8 cellular contexts compared by ENCODE assay signal in genomic region chr16:88815901-88816589, GRCh38. TPM values are rescaled to one million over a fixed set of nuclear protein-coding genes. Genes with fewer than 3 reads are reported as not detected.
DNase-seq lines count a peak whose midpoint lies in the region; ATAC-seq, FAIRE-seq and TF ChIP-seq lines count a peak whose summit lies in the region.

No MANE protein-coding gene starts in this region.

- no peak overlapping the region for H2BK20ac ChIP-seq in H1 (ENCODE audit: low read length)

- TF ChIP-seq EP300 in H1 (IDR thresholded peaks at IDR 0.05; ENCODE audit: borderline replicate concordance in 1 of 2, low read depth in 2 of 2, low read length in 2 of 2), result no peak

- ATAC-seq in activated B cell treated with CpG ODN at 0.5 μM for 24 hours (ENCODE audit: low read depth) (peak; percentile 43), HG02610 (IDR thresholded peaks at IDR 0.05; ENCODE audit: unreplicated experiment) (no peak), HG03342 (IDR thresholded peaks at IDR 0.05; ENCODE audit: unreplicated experiment) (no peak)

- DNase-seq in G401 (ENCODE audit: low spot score), result peak; percentile 50
- DNase-seq in Kasumi-1 (lab: John Stamatoyannopoulos, UW), result peak; percentile 10 to 19
- DNase-seq in activated B cell treated with CpG ODN at 0.5 μM for 24 hours, result peak; percentile 66
- DNase-seq in H1 (ENCODE audit: low read depth in 1 of 2, low spot score in 2 of 2), result peak in 1 of 2 experiments; percentile 91
- peak; percentile 36 for DNase-seq in progenitor cell of endocrine pancreas (ENCODE audit: low spot score, unreplicated experiment)
- no peak for DNase-seq in SKM-1 treated with dmso at 0.1 percent for 144 hours (lab: John Stamatoyannopoulos, UW; ENCODE audit: unreplicated experiment)

- H4K91ac ChIP-seq in H1 (replicated peaks; ENCODE audit: insufficient read length, low read length), result no peak overlapping the region

- no peak for TF ChIP-seq POLR2A in H1 (IDR thresholded peaks at IDR 0.05; ENCODE audit: control extremely low read depth in 1 of 2, low read depth in 2 of 2, low read length in 2 of 2)

- H4K20me1 ChIP-seq in H1 (replicated peaks in 1 of 2; ENCODE audit: control insufficient read depth in 1 of 2, insufficient read depth in 2 of 2, low read length in 2 of 2), result peaks cover 0 to 3% of the 10 kb centered on the region in 2 experiments

- H3K36me3 ChIP-seq in H1 (ENCODE audit: control insufficient read depth in 2 of 4, insufficient read depth in 4 of 4, low read length in 3 of 4), result no peaks in the 10 kb centered on the region

- in situ Hi-C loops in G401 (cut with HindIII; ENCODE audit: low sequenced_read_pairs), result no loop called here

- no peaks in the 10 kb centered on the region for H3K9me3 ChIP-seq in H1 (ENCODE audit: insufficient read depth in 2 of 2, low read depth in 1 of 2, low read length in 1 of 2)

- no peak overlapping the region for H4K5ac ChIP-seq in H1 (ENCODE audit: insufficient read length, low read depth, low read length)

- peak; percentile 92 for TF ChIP-seq RAD21 in H1 (IDR thresholded peaks at IDR 0.05 in 1 of 2, conservative IDR thresholded peaks at IDR 0.05 in 1 of 2; ENCODE audit: low read depth in 2 of 2, low read length in 2 of 2)

- H3K4me1 ChIP-seq in H1 (replicated peaks in 1 of 4; ENCODE audit: control insufficient read depth in 3 of 4, insufficient read depth in 4 of 4, low read length in 3 of 4), result peaks cover 0 to 4% (median 0%) of the 10 kb centered on the region in 4 experiments; a peak in 2 of 7 replicates

- H3K27ac ChIP-seq in H1 (ENCODE audit: low read depth, low read length), result no peak overlapping the region

- H2BK120ac ChIP-seq in H1 (replicated peaks; ENCODE audit: low read depth, low read length), result no peak overlapping the region

- intact Hi-C loops in activated B cell treated with CpG ODN at 0.5 μM for 24 hours (cut with micrococcal nuclease), result loop anchor here (1.0 to 10.0 kb wide), 5 partner anchors 41 to 689 kb away; partner anchors contain the start of genes SPG7 and TRAPPC2L

- no peaks in the 10 kb centered on the region for H3K79me1 ChIP-seq in H1 (ENCODE audit: low read depth, low read length)

- H3K23ac ChIP-seq in H1 (ENCODE audit: insufficient read length), result no peak overlapping the region

- no peaks in the 10 kb centered on the region for H3K27me3 ChIP-seq in H1 (replicated peaks in 1 of 4; ENCODE audit: control insufficient read depth in 3 of 4, extremely low read depth in 1 of 4, insufficient read depth in 3 of 4, low read length in 3 of 4)

- no peak overlapping the region for H2AK5ac ChIP-seq in H1 (ENCODE audit: low read depth, low read length)

- H3K27me3 Mint-ChIP-seq in activated B cell treated with CpG ODN at 0.5 μM for 24 hours (no peaks in the 10 kb centered on the region), progenitor cell of endocrine pancreas (no peaks in the 10 kb centered on the region)

- H3K9me3 Mint-ChIP-seq in activated B cell treated with CpG ODN at 0.5 μM for 24 hours (no peaks in the 10 kb centered on the region), progenitor cell of endocrine pancreas (ENCODE audit: low read depth) (no peaks in the 10 kb centered on the region)

- no peak overlapping the region for H2BK12ac ChIP-seq in H1 (ENCODE audit: low read depth, low read length)

- H3K56ac ChIP-seq in H1 (replicated peaks; ENCODE audit: insufficient read length, low read depth, low read length), result no peak overlapping the region

- no peak overlapping the region for H2BK15ac ChIP-seq in H1 (ENCODE audit: low read length)

- H2AFZ ChIP-seq in H1 (ENCODE audit: low read length), result no peak overlapping the region

- CTCF ChIA-PET in activated B cell treated with CpG ODN at 0.5 μM for 24 hours (lab: Charles Lee) (interaction anchor here (0.9 to 2.5 kb wide), 4 partner anchors 17 to 402 kb away, joined by 3 to 14 read pairs (median 7); partner anchors contain the start of gene ZNF778), H1 (lab: Charles Lee; ENCODE audit: partially characterized antibody) (interaction anchor here (0.6 to 5.7 kb wide), 30 partner anchors 10 to 409 kb away, joined by 3 to 29 read pairs (median 4); partner anchors contain the start of genes GALNS and TRAPPC2L)

- peaks cover 4% of the 10 kb centered on the region; the same call in 1 of the 2 replicates for H3K23me2 ChIP-seq in H1 (ENCODE audit: low read depth, low read length)

- no peak overlapping the region for H4K8ac ChIP-seq in H1 (ENCODE audit: extremely low read depth, insufficient read depth, low read length)

- H2BK5ac ChIP-seq in H1 (ENCODE audit: low read depth, low read length), result peak overlapping the region; percentile 54; the same call in 1 of the 2 replicates

- no peak overlapping the region for H3K27ac Mint-ChIP-seq in activated B cell treated with CpG ODN at 0.5 μM for 24 hours
- H3K27ac Mint-ChIP-seq in progenitor cell of endocrine pancreas, result no peak overlapping the region

- POLR2A ChIA-PET in activated B cell treated with CpG ODN at 0.5 μM for 24 hours (lab: Charles Lee), result interaction anchor here (0.6 kb wide), 1 partner anchor 425 kb away, joined by 3 read pairs; no protein-coding TSS in a partner anchor
- POLR2A ChIA-PET in H1 (lab: Charles Lee; ENCODE audit: partially characterized antibody), result interaction anchor here (1.1 to 9.0 kb wide), 3 partner anchors 6 to 37 kb away, joined by 3 to 77 read pairs (median 3); partner anchors contain the start of gene APRT

- no peak overlapping the region for H3K4me2 ChIP-seq in H1 (ENCODE audit: insufficient read depth in 1 of 2, low read depth in 2 of 2, low read length in 2 of 2)

- H3K9ac ChIP-seq in H1 (replicated peaks in 1 of 4; ENCODE audit: extremely low read depth in 1 of 4, low read depth in 3 of 4, low read length in 3 of 4), result no peak overlapping the region

- H3K18ac ChIP-seq in H1 (ENCODE audit: extremely low read depth, low read length), result no peak overlapping the region

- H3K4ac ChIP-seq in H1 (replicated peaks; ENCODE audit: insufficient read length, low read depth, low read length), result no peak overlapping the region

- WGBS in H1 (ENCODE audit: extremely low coverage in 1 of 2, insufficient coverage in 1 of 2, insufficient read length in 1 of 2, insufficient replicate concordance in 2 of 2, low coverage in 1 of 2, low lambda C conversion rate in 2 of 2, missing lambda C conversion rate in 1 of 2), 2 experiments, result 74% methylated on average over 16 of the region's 19 CpGs; no CpG with 5 or more reads in 1 of the 2 experiments

- no peak for FAIRE-seq in H1 (lab: Jason Lieb, UNC)

- H3K36me3 Mint-ChIP-seq in activated B cell treated with CpG ODN at 0.5 μM for 24 hours (ENCODE audit: low read depth), result no peaks in the 10 kb centered on the region
- H3K36me3 Mint-ChIP-seq in progenitor cell of endocrine pancreas (ENCODE audit: insufficient read depth), result no peaks in the 10 kb centered on the region

- H3K14ac ChIP-seq in H1 (ENCODE audit: insufficient read length), result no peak overlapping the region

- no peak overlapping the region for H3K4me3 ChIP-seq in H1 (ENCODE audit: extremely low read depth in 1 of 4, insufficient read depth in 2 of 4, low read depth in 3 of 4, low read length in 4 of 4)

- H3K79me2 ChIP-seq in H1 (ENCODE audit: control insufficient read depth in 1 of 2, insufficient read depth in 2 of 2, low read length in 2 of 2), result peaks cover 0 to 4% of the 10 kb centered on the region in 2 experiments; a peak in 2 of 4 replicates

- TF ChIP-seq CTCF in activated B cell treated with CpG ODN at 0.5 μM for 24 hours (IDR thresholded peaks at IDR 0.05), result no peak
- peak in 2 of 3 experiments; percentile 85 to 92; a peak in 3 of 4 replicates for TF ChIP-seq CTCF in H1 (IDR thresholded peaks at IDR 0.05; ENCODE audit: control extremely low read depth in 1 of 3, insufficient read depth in 1 of 3, low read depth in 1 of 3, low read length in 3 of 3)
- peak; percentile 73 for TF ChIP-seq CTCF in progenitor cell of endocrine pancreas (IDR thresholded peaks at IDR 0.05; ENCODE audit: unreplicated experiment)

- H3K4me3 Mint-ChIP-seq in activated B cell treated with CpG ODN at 0.5 μM for 24 hours (no peak overlapping the region), progenitor cell of endocrine pancreas (ENCODE audit: low read depth) (no peak overlapping the region)

- H3K4me1 Mint-ChIP-seq in activated B cell treated with CpG ODN at 0.5 μM for 24 hours (peaks cover 6% of the 10 kb centered on the region), progenitor cell of endocrine pancreas (ENCODE audit: low read depth) (no peaks in the 10 kb centered on the region)

RNA-seq across cellular contexts. Expression of gene APRT, which starts 4.3 kb away (rescaled TPM):
- 266 and 349 TPM in 2 replicates for total RNA-seq in G401 (2014; rRNA removed; shearing (Covaris generic))
- total RNA-seq in activated B cell treated with CpG ODN at 0.5 μM for 24 hours, result 198 and 209 TPM in 2 replicates
- total RNA-seq in H1 (2021; fragmentation: NEBNext Ultra II Directional; extraction: Animal tissue kit (Norgen Biotek cat#: 25700)), result 221 and 244 TPM in 2 replicates
- 267 and 272 TPM in 2 replicates for polyA plus RNA-seq in H1 (2011; rRNA removed)
- 183 TPM for polyA plus RNA-seq in H1 (2011; cell fraction: cytosol; rRNA removed)
- 229 TPM for polyA plus RNA-seq in H1 (2011; cell fraction: nucleus; rRNA removed)
- polyA plus RNA-seq in H1 (2012, experiment 1 of 2), result 277 to 336 TPM (median 307 TPM) in 4 replicates
- 319 TPM for polyA plus RNA-seq in H1 (2012, experiment 2 of 2)
- 268 TPM for polyA plus RNA-seq in H1 (2013, experiment 1 of 2)
- polyA plus RNA-seq in H1 (2013, experiment 2 of 2), result 292 TPM
- 35.1 and 46.4 TPM in 2 replicates for polyA minus RNA-seq in H1 (2011; rRNA and poly(A)+ RNA removed)
- 153 TPM for polyA minus RNA-seq in H1 (2011; cell fraction: cytosol; rRNA and poly(A)+ RNA removed)
- 113 TPM for polyA minus RNA-seq in H1 (2011; cell fraction: nucleus; rRNA and poly(A)+ RNA removed)
- 100 and 115 TPM in 2 replicates for total RNA-seq in progenitor cell of endocrine pancreas

RNA-seq across cellular contexts. Expression of gene CDT1, which starts 12.5 kb away (rescaled TPM):
- 32.8 and 36.6 TPM in 2 replicates for total RNA-seq in G401 (2014; rRNA removed; shearing (Covaris generic))
- total RNA-seq in activated B cell treated with CpG ODN at 0.5 μM for 24 hours, result 4.3 and 5.5 TPM in 2 replicates
- 95.4 and 96.5 TPM in 2 replicates for total RNA-seq in H1 (2021; fragmentation: NEBNext Ultra II Directional; extraction: Animal tissue kit (Norgen Biotek cat#: 25700))
- 76.7 and 141 TPM in 2 replicates for polyA plus RNA-seq in H1 (2011; rRNA removed)
- polyA plus RNA-seq in H1 (2011; cell fraction: cytosol; rRNA removed), result 58.9 TPM
- 87.0 TPM for polyA plus RNA-seq in H1 (2011; cell fraction: nucleus; rRNA removed)
- polyA plus RNA-seq in H1 (2012, experiment 1 of 2), result 38.0 to 88.5 TPM (median 80.4 TPM) in 4 replicates
- polyA plus RNA-seq in H1 (2012, experiment 2 of 2), result 81.9 TPM
- polyA plus RNA-seq in H1 (2013, experiment 1 of 2), result 43.2 TPM
- 40.8 TPM for polyA plus RNA-seq in H1 (2013, experiment 2 of 2)
- 33.2 and 36.2 TPM in 2 replicates for polyA minus RNA-seq in H1 (2011; rRNA and poly(A)+ RNA removed)
- 144 TPM for polyA minus RNA-seq in H1 (2011; cell fraction: cytosol; rRNA and poly(A)+ RNA removed)
- polyA minus RNA-seq in H1 (2011; cell fraction: nucleus; rRNA and poly(A)+ RNA removed), result 89.1 TPM
- 22.8 and 25.3 TPM in 2 replicates for total RNA-seq in progenitor cell of endocrine pancreas

RNA-seq across cellular contexts. Expression of gene PIEZO1, which starts 31.0 kb away (rescaled TPM):
- 69.8 and 75.6 TPM in 2 replicates for total RNA-seq in G401 (2014; rRNA removed; shearing (Covaris generic))
- total RNA-seq in activated B cell treated with CpG ODN at 0.5 μM for 24 hours, result 75.2 and 85.9 TPM in 2 replicates
- 63.6 and 67.5 TPM in 2 replicates for total RNA-seq in H1 (2021; fragmentation: NEBNext Ultra II Directional; extraction: Animal tissue kit (Norgen Biotek cat#: 25700))
- 42.3 and 62.6 TPM in 2 replicates for polyA plus RNA-seq in H1 (2011; rRNA removed)
- 43.1 TPM for polyA plus RNA-seq in H1 (2011; cell fraction: cytosol; rRNA removed)
- 361 TPM for polyA plus RNA-seq in H1 (2011; cell fraction: nucleus; rRNA removed)
- 37.5 to 75.6 TPM (median 65.9 TPM) in 4 replicates for polyA plus RNA-seq in H1 (2012, experiment 1 of 2)
- 43.7 TPM for polyA plus RNA-seq in H1 (2012, experiment 2 of 2)
- polyA plus RNA-seq in H1 (2013, experiment 1 of 2), result 76.1 TPM
- polyA plus RNA-seq in H1 (2013, experiment 2 of 2), result 73.2 TPM
- 19.7 and 34.2 TPM in 2 replicates for polyA minus RNA-seq in H1 (2011; rRNA and poly(A)+ RNA removed)
- 33.0 TPM for polyA minus RNA-seq in H1 (2011; cell fraction: cytosol; rRNA and poly(A)+ RNA removed)
- polyA minus RNA-seq in H1 (2011; cell fraction: nucleus; rRNA and poly(A)+ RNA removed), result 63.0 TPM
- 37.7 and 44.7 TPM in 2 replicates for total RNA-seq in progenitor cell of endocrine pancreas

RNA-seq across cellular contexts. Expression of gene GALNS, which starts 40.7 kb away (rescaled TPM):
- 12.3 and 13.3 TPM in 2 replicates for total RNA-seq in G401 (2014; rRNA removed; shearing (Covaris generic))
- total RNA-seq in activated B cell treated with CpG ODN at 0.5 μM for 24 hours, result 39.9 and 48.3 TPM in 2 replicates
- total RNA-seq in H1 (2021; fragmentation: NEBNext Ultra II Directional; extraction: Animal tissue kit (Norgen Biotek cat#: 25700)), result 17.8 and 22.4 TPM in 2 replicates
- polyA plus RNA-seq in H1 (2011; rRNA removed), result 8.9 and 12.7 TPM in 2 replicates
- polyA plus RNA-seq in H1 (2011; cell fraction: cytosol; rRNA removed), result 9.8 TPM
- 28.1 TPM for polyA plus RNA-seq in H1 (2011; cell fraction: nucleus; rRNA removed)
- polyA plus RNA-seq in H1 (2012, experiment 1 of 2), result 15.7 to 17.2 TPM (median 16.7 TPM) in 4 replicates
- polyA plus RNA-seq in H1 (2012, experiment 2 of 2), result 11.6 TPM
- 14.6 TPM for polyA plus RNA-seq in H1 (2013, experiment 1 of 2)
- 15.0 TPM for polyA plus RNA-seq in H1 (2013, experiment 2 of 2)
- 7.5 and 10.5 TPM in 2 replicates for polyA minus RNA-seq in H1 (2011; rRNA and poly(A)+ RNA removed)
- 10.6 TPM for polyA minus RNA-seq in H1 (2011; cell fraction: cytosol; rRNA and poly(A)+ RNA removed)
- 22.3 TPM for polyA minus RNA-seq in H1 (2011; cell fraction: nucleus; rRNA and poly(A)+ RNA removed)
- total RNA-seq in progenitor cell of endocrine pancreas, result 32.7 and 34.6 TPM in 2 replicates

RNA-seq across cellular contexts. Expression of gene TRAPPC2L, which starts 40.9 kb away (rescaled TPM):
- total RNA-seq in G401 (2014; rRNA removed; shearing (Covaris generic)), result 86.0 and 86.1 TPM in 2 replicates
- 38.7 and 54.8 TPM in 2 replicates for total RNA-seq in activated B cell treated with CpG ODN at 0.5 μM for 24 hours
- total RNA-seq in H1 (2021; fragmentation: NEBNext Ultra II Directional; extraction: Animal tissue kit (Norgen Biotek cat#: 25700)), result 94.0 and 98.7 TPM in 2 replicates
- 113 and 133 TPM in 2 replicates for polyA plus RNA-seq in H1 (2011; rRNA removed)
- polyA plus RNA-seq in H1 (2011; cell fraction: cytosol; rRNA removed), result 98.2 TPM
- 131 TPM for polyA plus RNA-seq in H1 (2011; cell fraction: nucleus; rRNA removed)
- polyA plus RNA-seq in H1 (2012, experiment 1 of 2), result 129 to 276 TPM (median 222 TPM) in 4 replicates
- polyA plus RNA-seq in H1 (2012, experiment 2 of 2), result 213 TPM
- polyA plus RNA-seq in H1 (2013, experiment 1 of 2), result 84.6 TPM
- polyA plus RNA-seq in H1 (2013, experiment 2 of 2), result 84.6 TPM
- polyA minus RNA-seq in H1 (2011; rRNA and poly(A)+ RNA removed), result 61.8 and 63.2 TPM in 2 replicates
- 31.9 TPM for polyA minus RNA-seq in H1 (2011; cell fraction: cytosol; rRNA and poly(A)+ RNA removed)
- 47.8 TPM for polyA minus RNA-seq in H1 (2011; cell fraction: nucleus; rRNA and poly(A)+ RNA removed)
- total RNA-seq in progenitor cell of endocrine pancreas, result 74.9 and 86.2 TPM in 2 replicates
